ENCODE assay signal across 8 cellular contexts in the genomic region with DNA sequence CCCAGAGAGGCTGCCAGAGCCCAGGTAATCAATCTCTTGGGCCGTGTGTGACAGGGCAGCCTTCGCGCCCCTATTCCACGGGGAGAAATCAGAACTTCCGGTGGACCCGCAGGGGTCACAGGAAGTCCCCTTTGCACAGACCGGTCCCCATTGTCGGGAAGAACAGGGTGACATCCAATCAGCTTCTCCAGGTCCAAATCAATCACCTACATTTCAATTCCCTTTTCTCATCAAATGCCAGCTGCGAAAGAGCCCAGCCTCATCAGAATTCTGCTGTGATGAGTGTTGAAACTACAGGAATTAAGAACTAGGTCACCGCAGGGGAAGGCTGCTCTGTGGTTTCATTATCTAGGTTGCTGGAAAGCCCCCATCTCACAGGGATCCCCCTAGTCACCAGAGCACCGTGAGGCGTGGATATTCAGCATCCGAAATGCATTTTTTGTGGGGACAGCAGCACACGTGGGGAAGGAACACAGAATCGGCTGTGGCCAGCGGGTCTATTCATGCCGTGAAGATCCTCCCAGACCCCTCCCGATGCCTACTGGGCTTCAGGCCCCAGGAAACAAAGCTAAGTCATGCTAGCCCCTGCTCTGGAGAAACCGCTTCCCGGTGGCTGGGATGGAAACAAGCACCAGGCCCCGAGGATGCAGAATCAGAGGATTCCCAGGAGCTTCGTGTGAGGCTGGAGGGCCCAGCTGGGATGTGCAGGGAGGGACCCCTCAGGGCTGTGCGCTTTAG.
A peak's percentile ranks its signal among the peaks of the same experiment; 100 is the strongest.
DNase-seq lines count a peak whose midpoint lies in the region; ATAC-seq and TF ChIP-seq lines count a peak whose summit lies in the region.

No MANE protein-coding gene starts in this region.

- H3K9me3 Mint-ChIP-seq in IgD-negative memory B cell = peaks cover 0 to 3% (median 0%) of the 10 kb centered on the region in 3 donors

- H3K27me3 ChIP-seq in neuron (ENCODE audit: insufficient read depth, low read length) (no peaks in the 10 kb centered on the region), vagina (no peaks in the 10 kb centered on the region), psoas muscle (ENCODE audit: insufficient read depth in 3 of 3, low read length in 2 of 3) (peaks cover 0 to 2% (median 0%) of the 10 kb centered on the region in 3 donors)

- H2AFZ ChIP-seq in neuron (ENCODE audit: low read depth, low read length) = peak overlapping the region; percentile 68

- H3K36me3 Mint-ChIP-seq in IgD-negative memory B cell = peaks cover 2% of the 10 kb centered on the region

- no peak for TF ChIP-seq POLR2A in vagina (IDR thresholded peaks at IDR 0.05)

- TF ChIP-seq CTCF in vagina (IDR thresholded peaks at IDR 0.05) = no peak
- no peak for TF ChIP-seq CTCF in psoas muscle (IDR thresholded peaks at IDR 0.05)

- H3K27ac ChIP-seq in vagina (peak overlapping the region; percentile 17), psoas muscle (no peak overlapping the region)

- ATAC-seq in GM21360 (IDR thresholded peaks at IDR 0.05; ENCODE audit: unreplicated experiment) (peak; percentile 84), psoas muscle (no peak)

- H3K27me3 Mint-ChIP-seq in IgD-negative memory B cell = peaks cover 54% of the 10 kb centered on the region

- H3K4me1 ChIP-seq in neuron (ENCODE audit: insufficient read depth, low read length) = peaks cover 7% of the 10 kb centered on the region
- H3K4me1 ChIP-seq in vagina = peaks cover 27% of the 10 kb centered on the region
- H3K4me1 ChIP-seq in psoas muscle = no peaks in the 10 kb centered on the region

- H3K27ac Mint-ChIP-seq in IgD-negative memory B cell = peak overlapping the region in 2 of 3 donors; percentile 8 to 9

- 69 to 75% (median 73%) methylated on average over 23 of the region's 23 CpGs for WGBS in psoas muscle, 3 donors

- H3K4me3 ChIP-seq in neuron (ENCODE audit: low read length) (no peak overlapping the region), vagina (no peak overlapping the region), psoas muscle (no peak overlapping the region)

- peak; percentile 69 for DNase-seq in CD1c-positive myeloid dendritic cell (ENCODE audit: extremely low spot score)
- DNase-seq in activated naive CD4-positive, alpha-beta T cell treated with anti-CD3 and anti-CD28 coated beads, Interleukin-2, amount 50 U/mL, for 16 hours = peak; percentile 42
- no peak for DNase-seq in vagina (ENCODE audit: extremely low spot score in 2 of 2)
- DNase-seq in HT-29 (ENCODE audit: low spot score) = no peak
- no peak for DNase-seq in psoas muscle

- intact Hi-C loops in vagina (cut with DNase I) = no loop called here
- intact Hi-C loops in psoas muscle (cut with DNase I) = no loop called here

- H3K4me3 Mint-ChIP-seq in IgD-negative memory B cell = peak overlapping the region; percentile 52 to 89 (median 74)

- no peaks in the 10 kb centered on the region for H3K9me3 ChIP-seq in neuron (ENCODE audit: low read length)
- H3K9me3 ChIP-seq in vagina = no peaks in the 10 kb centered on the region
- H3K9me3 ChIP-seq in psoas muscle = no peaks in the 10 kb centered on the region

- H3K36me3 ChIP-seq in neuron (ENCODE audit: insufficient read depth, low read length) (no peaks in the 10 kb centered on the region), vagina (no peaks in the 10 kb centered on the region), psoas muscle (ENCODE audit: insufficient read depth in 1 of 2, low read depth in 1 of 2) (no peaks in the 10 kb centered on the region)

- peaks cover 8 to 22% (median 14%) of the 10 kb centered on the region in 3 donors for H3K4me1 Mint-ChIP-seq in IgD-negative memory B cell

Comparison
In these comparisons a context has a peak if more than half of its experiments do, and no peak if none do; other contexts are left out.
1. DNase-seq: peak in CD1c-positive myeloid dendritic cell (single experiment) and activated naive CD4-positive, alpha-beta T cell treated with anti-CD3 and anti-CD28 coated beads, Interleukin-2, amount 50 U/mL, for 16 hours (single experiment); none in vagina (0 of 2), HT-29 (single experiment) and psoas muscle (0 of 2).